14 cellular contexts compared by ENCODE assay signal in genomic region chr5:127961764-127962148, GRCh38.
"Had no signal": no experiment of that assay in that cellular context is flagged by ENCODE, and none has a peak within 500 bp of the region (broad histone marks: within the 10 kb centered on the region; RNA-seq: fewer than 3 reads in every experiment).

No MANE protein-coding gene starts in this region.

- H3K27ac ChIP-seq: brain microvascular endothelial cell, ovary, tibial nerve had no signal

- H3K36me3 ChIP-seq: brain microvascular endothelial cell, ovary had no signal

- DNase-seq: activated CD4-positive, CD25-positive, alpha-beta regulatory T cell treated with anti-CD3 and anti-CD28 coated beads, Interleukin-2, amount 50 U/mL, for 72 hours; activated naive CD4-positive, alpha-beta T cell treated with Interleukin-2 at 50 U/mL for 16 hours; activated T-cell treated with anti-CD3 and anti-CD28 coated beads for 4 hours; anterior cingulate cortex; effector memory CD8-positive, alpha-beta T cell; naive thymus-derived CD4-positive, alpha-beta T cell; ovary; stimulated activated CD4-positive, alpha-beta T cell treated with anti-CD3 and anti-CD28 coated beads, Interleukin-2, amount 100 ng/mL, for 48 hours; stimulated activated naive B cell treated with anti-CD40 and anti-IgM and Interleukin-4, amounts not matched to agents 10 μg/mL and 1 μg/mL and 100 μg/mL, for 72 hours; T-cell; T-helper 9 cell had no signal

- H3K27me3 ChIP-seq: brain microvascular endothelial cell, gastroesophageal sphincter, ovary, tibial nerve had no signal

- ATAC-seq: effector memory CD8-positive, alpha-beta T cell; gastroesophageal sphincter; naive thymus-derived CD4-positive, alpha-beta T cell; stimulated activated naive B cell treated with anti-CD40 and anti-IgM and Interleukin-4, amounts not matched to agents 10 μg/mL and 1 μg/mL and 100 μg/mL, for 72 hours; T-cell had no signal

- H3K9me3 ChIP-seq: gastroesophageal sphincter, ovary, tibial nerve had no signal

- H3K9me3 Mint-ChIP-seq: effector memory CD8-positive, alpha-beta T cell had no signal

- H3K4me3 ChIP-seq: gastroesophageal sphincter, ovary, tibial nerve had no signal

- H3K4me3 Mint-ChIP-seq: effector memory CD8-positive, alpha-beta T cell; naive thymus-derived CD4-positive, alpha-beta T cell; stimulated activated naive B cell treated with anti-CD40 and anti-IgM and Interleukin-4, amounts not matched to agents 10 μg/mL and 1 μg/mL and 100 μg/mL, for 72 hours; T-cell had no signal

- H3K27ac Mint-ChIP-seq: effector memory CD8-positive, alpha-beta T cell; stimulated activated naive B cell treated with anti-CD40 and anti-IgM and Interleukin-4, amounts not matched to agents 10 μg/mL and 1 μg/mL and 100 μg/mL, for 72 hours; T-cell had no signal
